8 cellular contexts compared by ENCODE assay signal in genomic region chr9:109974143-109974917, GRCh38.
A peak's percentile ranks its signal among the peaks of the same experiment; 100 is the strongest.
DNase-seq lines count a peak whose midpoint lies in the region; ATAC-seq, FAIRE-seq and TF ChIP-seq lines count a peak whose summit lies in the region.

No MANE protein-coding gene starts in this region.

- H3K36me3 ChIP-seq in GM12878 (ENCODE audit: control insufficient read depth in 2 of 2, insufficient read depth in 2 of 2, low read length in 1 of 2), result no peaks in the 10 kb centered on the region

- H3K27me3 ChIP-seq in GM12878 (replicated peaks in 1 of 2; ENCODE audit: control insufficient read depth in 2 of 2, insufficient read depth in 2 of 2, low read length in 1 of 2), result no peaks in the 10 kb centered on the region

- POLR2A ChIA-PET in GM12878 (lab: Charles Lee), result interaction anchor here (0.6 to 2.0 kb wide), 10 partner anchors 62 to 1658 kb away, joined by 3 to 6 read pairs (median 4); no protein-coding TSS in a partner anchor

- peak overlapping the region; percentile 92 for H3K27ac ChIP-seq in GM12878 (ENCODE audit: control insufficient read depth, insufficient read depth)

- no peaks in the 10 kb centered on the region for H4K20me1 ChIP-seq in GM12878 (ENCODE audit: control insufficient read depth, insufficient read depth)

- H2AFZ ChIP-seq in GM12878 (ENCODE audit: control insufficient read depth, low read depth, low read length), result peak overlapping the region; percentile 71

- H3K4me1 ChIP-seq in GM12878 (ENCODE audit: control insufficient read depth, insufficient read depth, low read length), result peaks cover 68% of the 10 kb centered on the region

- no peak for TF ChIP-seq CTCF in GM12878 (IDR thresholded peaks at IDR 0.05 in 2 of 3, conservative IDR thresholded peaks at IDR 0.05 in 1 of 3; ENCODE audit: control insufficient read depth in 2 of 3, extremely low read depth in 1 of 3, insufficient read depth in 1 of 3, low read depth in 3 of 3, low read length in 3 of 3)

- no TSS peak for BruUV-seq in GM12878 (replicated peaks; lab: Mats Ljungman, UMichigan)

- peak overlapping the region; percentile 64 for H3K9ac ChIP-seq in GM12878 (ENCODE audit: control insufficient read depth, insufficient read depth, low read length)

- ATAC-seq in GM21447 (IDR thresholded peaks at IDR 0.05; ENCODE audit: unreplicated experiment) (peak; percentile 77), HG03575 (IDR thresholded peaks at IDR 0.05; ENCODE audit: extremely low read depth, insufficient number of reproducible peaks, low FRiP score, unreplicated experiment) (peak; percentile 64), GM12878 (peak; percentile 86)

- TF ChIP-seq POLR2A in GM12892 (IDR thresholded peaks at IDR 0.05; ENCODE audit: low read depth, low read length) (peak; percentile 18; the same call in 1 of the 2 replicates), GM12878 (IDR thresholded peaks at IDR 0.05; ENCODE audit: low read depth, low read length) (peak; percentile 59)

- H3K4me3 ChIP-seq in GM12878, result no peak overlapping the region; the same call in 1 of the 2 replicates

- peak overlapping the region; percentile 80 for H3K4me2 ChIP-seq in GM12878 (ENCODE audit: control insufficient read depth, insufficient read depth)

- SMC1A ChIA-PET in GM12878 (lab: Charles Lee; ENCODE audit: uncharacterized antibody, unreplicated experiment), result interaction anchor here (0.6 to 12.1 kb wide), 15 partner anchors 8 to 174 kb away, joined by 3 to 254 read pairs (median 4); no protein-coding TSS in a partner anchor

- in situ Hi-C loops in GM12878 (cut with MboI), result loop anchor here (5.0 kb wide), 2 partner anchors 57 to 178 kb away; no protein-coding TSS in a partner anchor

- TF ChIP-seq RAD21 in GM12878 (IDR thresholded peaks at IDR 0.05; ENCODE audit: insufficient read depth, low read depth, low read length), result peak; percentile 29

- CTCF ChIA-PET in GM12878 (lab: Yijun Ruan, JAX), result interaction anchor here (0.9 to 10.7 kb wide), 2 partner anchors 67 to 178 kb away, joined by 3 to 102 read pairs; no protein-coding TSS in a partner anchor

- H3K79me2 ChIP-seq in GM12878 (ENCODE audit: control insufficient read depth, insufficient read depth, low read length), result peaks cover 2% of the 10 kb centered on the region; the same call in 1 of the 2 replicates

- RAD21 ChIA-PET in GM12878 (lab: Charles Lee; ENCODE audit: unreplicated experiment), result interaction anchor here (0.8 to 5.2 kb wide), 13 partner anchors 7 to 179 kb away, joined by 3 to 29 read pairs (median 4); no protein-coding TSS in a partner anchor

- TF ChIP-seq EP300 in GM12878 (IDR thresholded peaks at IDR 0.05; ENCODE audit: borderline replicate concordance in 1 of 2, control insufficient read depth in 1 of 2, low read depth in 2 of 2, low read length in 2 of 2), result peak; percentile 100

- FAIRE-seq in GM12892 (lab: Jason Lieb, UNC) (peak; percentile 98), GM12878 (lab: Jason Lieb, UNC) (peak; percentile 87)

- DNase-seq in GM12892 (ENCODE audit: insufficient read length) (peak; percentile 33), GM12878 (ENCODE audit: low read depth, low spot score) (peak; percentile 99), superior temporal gyrus (ENCODE audit: extremely low spot score) (peak; percentile 50), GF-D8 (lab: John Stamatoyannopoulos, UW) (no peak), COLO829 (ENCODE audit: low spot score) (no peak)
- DNase-seq in effector CD8-positive, alpha-beta T cell (lab: John Stamatoyannopoulos, UW), result no peak

- intact Hi-C loops in GM12878 (cut with micrococcal nuclease; ENCODE audit: unreplicated experiment), result loop anchor here (1.0 to 5.0 kb wide), 5 partner anchors 34 to 562 kb away; no protein-coding TSS in a partner anchor

- WGBS in GM12878 (ENCODE audit: insufficient coverage, insufficient replicate concordance, low lambda C conversion rate, missing lambda C conversion rate), result 0% methylated on average over 7 of the region's 7 CpGs

- H3K9me3 ChIP-seq in GM12878 (replicated peaks; ENCODE audit: control insufficient read depth, insufficient read depth, low read length), result no peaks in the 10 kb centered on the region

TF ChIP-seq in GM12878, 131 proteins besides CTCF, POLR2A, EP300 and RAD21 (continues in another document):
- TF ChIP-seq BCL3 (IDR thresholded peaks at IDR 0.05; ENCODE audit: borderline replicate concordance, insufficient read depth, low read depth, low read length, poor library complexity, severe bottlenecking) (peak; percentile 98), TCF7 (IDR thresholded peaks at IDR 0.05; ENCODE audit: borderline replicate concordance) (peak; percentile 84; the same call in 1 of the 2 replicates), BCLAF1 (IDR thresholded peaks at IDR 0.05) (no peak), MAX (IDR thresholded peaks at IDR 0.05; ENCODE audit: low read depth, low read length) (peak; percentile 77), SUZ12 (IDR thresholded peaks at IDR 0.05; ENCODE audit: unreplicated experiment) (no peak), ZBTB33 (IDR thresholded peaks at IDR 0.05) (no peak), PRDM15 (CRISPR knock-in tag; IDR thresholded peaks at IDR 0.05) (no peak; the same call in 1 of the 2 replicates), HDGF (IDR thresholded peaks at IDR 0.05) (no peak)

Comparison
In these comparisons a context has a peak if more than half of its experiments do, and no peak if none do; other contexts are left out.
1. DNase-seq: peak in GM12892 (single experiment), GM12878 (single experiment) and superior temporal gyrus (single experiment); none in GF-D8 (single experiment), COLO829 (single experiment) and effector CD8-positive, alpha-beta T cell (single experiment).
2. Peak in every context shown above with its lines, with median percentiles within 50 percentile points of each other: ATAC-seq.